Comparison of ENCODE assay signal across 1 cellular context in the genomic region with DNA sequence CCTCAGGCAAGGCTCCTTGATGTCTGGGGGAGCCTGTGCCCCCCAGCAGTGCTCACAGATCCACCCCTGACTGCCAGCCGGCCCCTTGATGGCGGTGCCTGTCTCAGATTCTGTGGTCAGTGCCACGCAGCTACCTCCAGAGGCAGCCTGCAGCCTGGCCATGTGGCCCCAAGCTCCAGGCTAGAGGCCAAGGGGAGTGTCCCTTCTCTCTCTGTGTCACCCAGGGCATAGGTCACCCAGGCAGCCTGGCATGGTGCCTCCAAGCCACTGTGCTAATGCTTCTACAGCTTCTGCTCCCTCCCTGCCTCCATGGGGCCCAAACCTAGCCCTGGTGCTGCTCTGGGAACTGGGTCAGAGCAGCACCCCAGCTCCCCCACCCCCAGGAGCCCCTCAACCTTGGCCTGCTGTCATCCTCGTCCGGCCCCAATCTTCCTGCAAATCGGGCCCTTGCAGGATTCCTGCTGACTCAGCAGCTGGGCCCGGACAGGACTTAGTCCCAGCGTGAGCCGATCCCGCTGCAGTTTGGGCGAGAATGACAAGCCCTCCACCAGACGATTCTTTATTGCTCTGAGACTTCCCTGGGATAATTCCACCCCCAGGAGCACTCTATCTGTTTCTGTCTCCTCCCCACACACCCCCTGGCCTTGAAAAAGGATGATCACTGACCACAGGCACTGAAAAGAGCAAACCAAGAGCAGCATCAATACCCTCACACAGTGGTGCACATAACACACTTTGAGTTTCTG.
TF ChIP-seq lines count a peak whose summit lies in the region.

No MANE protein-coding gene starts in this region.

TF ChIP-seq in HepG2, 621 proteins besides CTCF, POLR2A, EP300 and RAD21 (continued from another document and continues in another):
- TF ChIP-seq, protein P1, sequence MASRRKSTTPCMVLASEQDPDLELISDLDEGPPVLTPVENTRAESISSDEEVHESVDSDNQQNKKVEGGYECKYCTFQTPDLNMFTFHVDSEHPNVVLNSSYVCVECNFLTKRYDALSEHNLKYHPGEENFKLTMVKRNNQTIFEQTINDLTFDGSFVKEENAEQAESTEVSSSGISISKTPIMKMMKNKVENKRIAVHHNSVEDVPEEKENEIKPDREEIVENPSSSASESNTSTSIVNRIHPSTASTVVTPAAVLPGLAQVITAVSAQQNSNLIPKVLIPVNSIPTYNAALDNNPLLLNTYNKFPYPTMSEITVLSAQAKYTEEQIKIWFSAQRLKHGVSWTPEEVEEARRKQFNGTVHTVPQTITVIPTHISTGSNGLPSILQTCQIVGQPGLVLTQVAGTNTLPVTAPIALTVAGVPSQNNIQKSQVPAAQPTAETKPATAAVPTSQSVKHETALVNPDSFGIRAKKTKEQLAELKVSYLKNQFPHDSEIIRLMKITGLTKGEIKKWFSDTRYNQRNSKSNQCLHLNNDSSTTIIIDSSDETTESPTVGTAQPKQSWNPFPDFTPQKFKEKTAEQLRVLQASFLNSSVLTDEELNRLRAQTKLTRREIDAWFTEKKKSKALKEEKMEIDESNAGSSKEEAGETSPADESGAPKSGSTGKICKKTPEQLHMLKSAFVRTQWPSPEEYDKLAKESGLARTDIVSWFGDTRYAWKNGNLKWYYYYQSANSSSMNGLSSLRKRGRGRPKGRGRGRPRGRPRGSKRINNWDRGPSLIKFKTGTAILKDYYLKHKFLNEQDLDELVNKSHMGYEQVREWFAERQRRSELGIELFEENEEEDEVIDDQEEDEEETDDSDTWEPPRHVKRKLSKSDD (CRISPR knock-in tag; IDR thresholded peaks at IDR 0.05; ENCODE audit: low read depth): no peak
- no peak for TF ChIP-seq ISX (CRISPR knock-in tag; conservative IDR thresholded peaks at IDR 0.05)
- no peak for TF ChIP-seq DPF2 (CRISPR knock-in tag; IDR thresholded peaks at IDR 0.05; ENCODE audit: borderline replicate concordance, low read depth)
- no peak for TF ChIP-seq TGIF2 (CRISPR knock-in tag; IDR thresholded peaks at IDR 0.05)
- TF ChIP-seq ZKSCAN5 (CRISPR knock-in tag; IDR thresholded peaks at IDR 0.05): no peak
- no peak for TF ChIP-seq ZNF607 (CRISPR knock-in tag; IDR thresholded peaks at IDR 0.05; ENCODE audit: borderline replicate concordance)
- no peak for TF ChIP-seq SIX1 (CRISPR knock-in tag; IDR thresholded peaks at IDR 0.05; ENCODE audit: borderline replicate concordance)
- TF ChIP-seq ZNF563 (CRISPR knock-in tag; IDR thresholded peaks at IDR 0.05): no peak
- TF ChIP-seq, protein P2, sequence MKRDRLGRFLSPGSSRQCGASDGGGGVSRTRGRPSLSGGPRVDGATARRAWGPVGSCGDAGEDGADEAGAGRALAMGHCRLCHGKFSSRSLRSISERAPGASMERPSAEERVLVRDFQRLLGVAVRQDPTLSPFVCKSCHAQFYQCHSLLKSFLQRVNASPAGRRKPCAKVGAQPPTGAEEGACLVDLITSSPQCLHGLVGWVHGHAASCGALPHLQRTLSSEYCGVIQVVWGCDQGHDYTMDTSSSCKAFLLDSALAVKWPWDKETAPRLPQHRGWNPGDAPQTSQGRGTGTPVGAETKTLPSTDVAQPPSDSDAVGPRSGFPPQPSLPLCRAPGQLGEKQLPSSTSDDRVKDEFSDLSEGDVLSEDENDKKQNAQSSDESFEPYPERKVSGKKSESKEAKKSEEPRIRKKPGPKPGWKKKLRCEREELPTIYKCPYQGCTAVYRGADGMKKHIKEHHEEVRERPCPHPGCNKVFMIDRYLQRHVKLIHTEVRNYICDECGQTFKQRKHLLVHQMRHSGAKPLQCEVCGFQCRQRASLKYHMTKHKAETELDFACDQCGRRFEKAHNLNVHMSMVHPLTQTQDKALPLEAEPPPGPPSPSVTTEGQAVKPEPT (CRISPR knock-in tag; IDR thresholded peaks at IDR 0.05; ENCODE audit: low read depth): 0 out of 2 replicates have a peak, but pooled peaks have one; percentile 26
- TF ChIP-seq ZSCAN9 (CRISPR knock-in tag; IDR thresholded peaks at IDR 0.05; ENCODE audit: borderline replicate concordance): 0 out of 2 replicates have a peak, but pooled peaks have one; percentile 22
- TF ChIP-seq, protein P3, sequence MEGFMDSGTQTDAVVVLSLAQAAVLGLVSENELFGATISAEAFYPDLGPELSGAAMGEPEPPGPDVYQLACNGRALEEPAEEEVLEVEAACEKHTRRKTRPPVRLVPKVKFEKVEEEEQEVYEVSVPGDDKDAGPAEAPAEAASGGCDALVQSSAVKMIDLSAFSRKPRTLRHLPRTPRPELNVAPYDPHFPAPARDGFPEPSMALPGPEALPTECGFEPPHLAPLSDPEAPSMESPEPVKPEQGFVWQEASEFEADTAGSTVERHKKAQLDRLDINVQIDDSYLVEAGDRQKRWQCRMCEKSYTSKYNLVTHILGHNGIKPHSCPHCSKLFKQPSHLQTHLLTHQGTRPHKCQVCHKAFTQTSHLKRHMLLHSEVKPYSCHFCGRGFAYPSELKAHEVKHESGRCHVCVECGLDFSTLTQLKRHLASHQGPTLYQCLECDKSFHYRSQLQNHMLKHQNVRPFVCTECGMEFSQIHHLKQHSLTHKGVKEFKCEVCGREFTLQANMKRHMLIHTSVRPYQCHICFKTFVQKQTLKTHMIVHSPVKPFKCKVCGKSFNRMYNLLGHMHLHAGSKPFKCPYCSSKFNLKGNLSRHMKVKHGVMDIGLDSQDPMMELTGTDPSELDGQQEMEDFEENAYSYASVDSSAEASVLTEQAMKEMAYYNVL (CRISPR knock-in tag; IDR thresholded peaks at IDR 0.05; ENCODE audit: borderline replicate concordance): no peak
- TF ChIP-seq RXRB (CRISPR knock-in tag; IDR thresholded peaks at IDR 0.05; ENCODE audit: borderline replicate concordance): peak; percentile 43
- no peak for TF ChIP-seq ZNF878 (CRISPR knock-in tag; IDR thresholded peaks at IDR 0.05)
- peak; percentile 77 for TF ChIP-seq ZFX (CRISPR knock-in tag; IDR thresholded peaks at IDR 0.05; ENCODE audit: low read depth)
- TF ChIP-seq, protein P4, sequence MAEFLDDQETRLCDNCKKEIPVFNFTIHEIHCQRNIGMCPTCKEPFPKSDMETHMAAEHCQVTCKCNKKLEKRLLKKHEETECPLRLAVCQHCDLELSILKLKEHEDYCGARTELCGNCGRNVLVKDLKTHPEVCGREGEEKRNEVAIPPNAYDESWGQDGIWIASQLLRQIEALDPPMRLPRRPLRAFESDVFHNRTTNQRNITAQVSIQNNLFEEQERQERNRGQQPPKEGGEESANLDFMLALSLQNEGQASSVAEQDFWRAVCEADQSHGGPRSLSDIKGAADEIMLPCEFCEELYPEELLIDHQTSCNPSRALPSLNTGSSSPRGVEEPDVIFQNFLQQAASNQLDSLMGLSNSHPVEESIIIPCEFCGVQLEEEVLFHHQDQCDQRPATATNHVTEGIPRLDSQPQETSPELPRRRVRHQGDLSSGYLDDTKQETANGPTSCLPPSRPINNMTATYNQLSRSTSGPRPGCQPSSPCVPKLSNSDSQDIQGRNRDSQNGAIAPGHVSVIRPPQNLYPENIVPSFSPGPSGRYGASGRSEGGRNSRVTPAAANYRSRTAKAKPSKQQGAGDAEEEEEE (CRISPR knock-in tag; IDR thresholded peaks at IDR 0.05; ENCODE audit: borderline replicate concordance): no peak
- TF ChIP-seq ZMYM4 (CRISPR knock-in tag; IDR thresholded peaks at IDR 0.05): peak; percentile 66
- TF ChIP-seq, protein P5, sequence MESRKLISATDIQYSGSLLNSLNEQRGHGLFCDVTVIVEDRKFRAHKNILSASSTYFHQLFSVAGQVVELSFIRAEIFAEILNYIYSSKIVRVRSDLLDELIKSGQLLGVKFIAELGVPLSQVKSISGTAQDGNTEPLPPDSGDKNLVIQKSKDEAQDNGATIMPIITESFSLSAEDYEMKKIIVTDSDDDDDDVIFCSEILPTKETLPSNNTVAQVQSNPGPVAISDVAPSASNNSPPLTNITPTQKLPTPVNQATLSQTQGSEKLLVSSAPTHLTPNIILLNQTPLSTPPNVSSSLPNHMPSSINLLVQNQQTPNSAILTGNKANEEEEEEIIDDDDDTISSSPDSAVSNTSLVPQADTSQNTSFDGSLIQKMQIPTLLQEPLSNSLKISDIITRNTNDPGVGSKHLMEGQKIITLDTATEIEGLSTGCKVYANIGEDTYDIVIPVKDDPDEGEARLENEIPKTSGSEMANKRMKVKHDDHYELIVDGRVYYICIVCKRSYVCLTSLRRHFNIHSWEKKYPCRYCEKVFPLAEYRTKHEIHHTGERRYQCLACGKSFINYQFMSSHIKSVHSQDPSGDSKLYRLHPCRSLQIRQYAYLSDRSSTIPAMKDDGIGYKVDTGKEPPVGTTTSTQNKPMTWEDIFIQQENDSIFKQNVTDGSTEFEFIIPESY (CRISPR knock-in tag; IDR thresholded peaks at IDR 0.05): peak; percentile 6; the same call in 1 of the 2 replicates
- TF ChIP-seq FOXJ3 (CRISPR knock-in tag; IDR thresholded peaks at IDR 0.05; ENCODE audit: borderline replicate concordance): no peak
- TF ChIP-seq ZNF446 (CRISPR knock-in tag; IDR thresholded peaks at IDR 0.05): no peak
- TF ChIP-seq, protein P6, sequence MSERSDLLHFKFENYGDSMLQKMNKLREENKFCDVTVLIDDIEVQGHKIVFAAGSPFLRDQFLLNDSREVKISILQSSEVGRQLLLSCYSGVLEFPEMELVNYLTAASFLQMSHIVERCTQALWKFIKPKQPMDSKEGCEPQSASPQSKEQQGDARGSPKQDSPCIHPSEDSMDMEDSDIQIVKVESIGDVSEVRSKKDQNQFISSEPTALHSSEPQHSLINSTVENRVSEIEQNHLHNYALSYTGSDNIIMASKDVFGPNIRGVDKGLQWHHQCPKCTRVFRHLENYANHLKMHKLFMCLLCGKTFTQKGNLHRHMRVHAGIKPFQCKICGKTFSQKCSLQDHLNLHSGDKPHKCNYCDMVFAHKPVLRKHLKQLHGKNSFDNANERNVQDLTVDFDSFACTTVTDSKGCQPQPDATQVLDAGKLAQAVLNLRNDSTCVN (CRISPR knock-in tag; IDR thresholded peaks at IDR 0.05; ENCODE audit: borderline replicate concordance): peak; percentile 19; the same call in 1 of the 2 replicates
- TF ChIP-seq JARID2 (CRISPR knock-in tag; IDR thresholded peaks at IDR 0.05; ENCODE audit: insufficient replicate concordance): no peak
- TF ChIP-seq, protein P7, sequence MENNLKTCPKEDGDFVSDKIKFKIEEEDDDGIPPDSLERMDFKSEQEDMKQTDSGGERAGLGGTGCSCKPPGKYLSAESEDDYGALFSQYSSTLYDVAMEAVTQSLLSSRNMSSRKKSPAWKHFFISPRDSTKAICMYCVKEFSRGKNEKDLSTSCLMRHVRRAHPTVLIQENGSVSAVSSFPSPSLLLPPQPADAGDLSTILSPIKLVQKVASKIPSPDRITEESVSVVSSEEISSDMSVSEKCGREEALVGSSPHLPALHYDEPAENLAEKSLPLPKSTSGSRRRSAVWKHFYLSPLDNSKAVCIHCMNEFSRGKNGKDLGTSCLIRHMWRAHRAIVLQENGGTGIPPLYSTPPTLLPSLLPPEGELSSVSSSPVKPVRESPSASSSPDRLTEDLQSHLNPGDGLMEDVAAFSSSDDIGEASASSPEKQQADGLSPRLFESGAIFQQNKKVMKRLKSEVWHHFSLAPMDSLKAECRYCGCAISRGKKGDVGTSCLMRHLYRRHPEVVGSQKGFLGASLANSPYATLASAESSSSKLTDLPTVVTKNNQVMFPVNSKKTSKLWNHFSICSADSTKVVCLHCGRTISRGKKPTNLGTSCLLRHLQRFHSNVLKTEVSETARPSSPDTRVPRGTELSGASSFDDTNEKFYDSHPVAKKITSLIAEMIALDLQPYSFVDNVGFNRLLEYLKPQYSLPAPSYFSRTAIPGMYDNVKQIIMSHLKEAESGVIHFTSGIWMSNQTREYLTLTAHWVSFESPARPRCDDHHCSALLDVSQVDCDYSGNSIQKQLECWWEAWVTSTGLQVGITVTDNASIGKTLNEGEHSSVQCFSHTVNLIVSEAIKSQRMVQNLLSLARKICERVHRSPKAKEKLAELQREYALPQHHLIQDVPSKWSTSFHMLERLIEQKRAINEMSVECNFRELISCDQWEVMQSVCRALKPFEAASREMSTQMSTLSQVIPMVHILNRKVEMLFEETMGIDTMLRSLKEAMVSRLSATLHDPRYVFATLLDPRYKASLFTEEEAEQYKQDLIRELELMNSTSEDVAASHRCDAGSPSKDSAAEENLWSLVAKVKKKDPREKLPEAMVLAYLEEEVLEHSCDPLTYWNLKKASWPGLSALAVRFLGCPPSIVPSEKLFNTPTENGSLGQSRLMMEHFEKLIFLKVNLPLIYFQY (CRISPR knock-in tag; IDR thresholded peaks at IDR 0.05; ENCODE audit: borderline replicate concordance): no peak
- TF ChIP-seq RFX3 (CRISPR knock-in tag; IDR thresholded peaks at IDR 0.05): no peak
- peak; percentile 50; the same call in 1 of the 2 replicates for TF ChIP-seq HDAC2 (CRISPR knock-in tag; IDR thresholded peaks at IDR 0.05)
- peak; percentile 25; the same call in 1 of the 2 replicates for TF ChIP-seq MXD4 (CRISPR knock-in tag; IDR thresholded peaks at IDR 0.05)
- TF ChIP-seq FOSL1 (CRISPR knock-in tag; IDR thresholded peaks at IDR 0.05; ENCODE audit: borderline replicate concordance): no peak
- TF ChIP-seq, protein P8, sequence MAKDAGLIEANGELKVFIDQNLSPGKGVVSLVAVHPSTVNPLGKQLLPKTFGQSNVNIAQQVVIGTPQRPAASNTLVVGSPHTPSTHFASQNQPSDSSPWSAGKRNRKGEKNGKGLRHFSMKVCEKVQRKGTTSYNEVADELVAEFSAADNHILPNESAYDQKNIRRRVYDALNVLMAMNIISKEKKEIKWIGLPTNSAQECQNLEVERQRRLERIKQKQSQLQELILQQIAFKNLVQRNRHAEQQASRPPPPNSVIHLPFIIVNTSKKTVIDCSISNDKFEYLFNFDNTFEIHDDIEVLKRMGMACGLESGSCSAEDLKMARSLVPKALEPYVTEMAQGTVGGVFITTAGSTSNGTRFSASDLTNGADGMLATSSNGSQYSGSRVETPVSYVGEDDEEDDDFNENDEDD (CRISPR knock-in tag; IDR thresholded peaks at IDR 0.05; ENCODE audit: borderline replicate concordance): no peak
- TF ChIP-seq MAFK (conservative IDR thresholded peaks at IDR 0.05 in 1 of 2, IDR thresholded peaks at IDR 0.05 in 1 of 2; ENCODE audit: low read length in 2 of 2): peak; percentile 100
- TF ChIP-seq ZNF782 (CRISPR knock-in tag; IDR thresholded peaks at IDR 0.05; ENCODE audit: borderline replicate concordance): no peak
- no peak for TF ChIP-seq ZNF260 (CRISPR knock-in tag; IDR thresholded peaks at IDR 0.05; ENCODE audit: borderline replicate concordance, low read depth)
- no peak for TF ChIP-seq ZNF274 (CRISPR knock-in tag; IDR thresholded peaks at IDR 0.05)
- TF ChIP-seq ZNF33B (CRISPR knock-in tag; IDR thresholded peaks at IDR 0.05): no peak
- TF ChIP-seq XRCC5 (optimal IDR thresholded peaks at IDR 0.05; ENCODE audit: low read length): no peak
- no peak for TF ChIP-seq ELF1 (CRISPR knock-in tag; IDR thresholded peaks at IDR 0.05)
- no peak for TF ChIP-seq EZH2 (conservative IDR thresholded peaks at IDR 0.05; ENCODE audit: low read depth, low read length)
- no peak for TF ChIP-seq ZNF510 (CRISPR knock-in tag; IDR thresholded peaks at IDR 0.05; ENCODE audit: low read depth)
- peak; percentile 48; the same call in 1 of the 2 replicates for TF ChIP-seq TAF1 (CRISPR knock-in tag; IDR thresholded peaks at IDR 0.05)
- TF ChIP-seq HOXA3 (CRISPR knock-in tag; IDR thresholded peaks at IDR 0.05): peak; percentile 49
- TF ChIP-seq ZSCAN30 (CRISPR knock-in tag; IDR thresholded peaks at IDR 0.05): no peak
- no peak for TF ChIP-seq HOXA9 (CRISPR knock-in tag; IDR thresholded peaks at IDR 0.05; ENCODE audit: borderline replicate concordance)
- TF ChIP-seq ZNF737 (CRISPR knock-in tag; IDR thresholded peaks at IDR 0.05; ENCODE audit: borderline replicate concordance): no peak
- TF ChIP-seq, protein P9, sequence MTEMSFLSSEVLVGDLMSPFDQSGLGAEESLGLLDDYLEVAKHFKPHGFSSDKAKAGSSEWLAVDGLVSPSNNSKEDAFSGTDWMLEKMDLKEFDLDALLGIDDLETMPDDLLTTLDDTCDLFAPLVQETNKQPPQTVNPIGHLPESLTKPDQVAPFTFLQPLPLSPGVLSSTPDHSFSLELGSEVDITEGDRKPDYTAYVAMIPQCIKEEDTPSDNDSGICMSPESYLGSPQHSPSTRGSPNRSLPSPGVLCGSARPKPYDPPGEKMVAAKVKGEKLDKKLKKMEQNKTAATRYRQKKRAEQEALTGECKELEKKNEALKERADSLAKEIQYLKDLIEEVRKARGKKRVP (CRISPR knock-in tag; IDR thresholded peaks at IDR 0.05): no peak
- no peak for TF ChIP-seq PLRG1 (conservative IDR thresholded peaks at IDR 0.05)
